Comparison of ENCODE assay signal across 20 cellular contexts in genomic region chr7:110372685-110373084, GRCh38.
"Had no signal": no experiment of that assay in that cellular context is flagged by ENCODE, and none has a peak within 500 bp of the region (broad histone marks: within the 10 kb centered on the region; RNA-seq: fewer than 3 reads in every experiment).

No MANE protein-coding gene starts in this region.

- H3K27ac ChIP-seq: KMS-11, SJSA1, SK-N-MC had no signal

- H3K4me2 ChIP-seq: KMS-11 had no signal

- H3K36me3 ChIP-seq: SJSA1 had no signal

- H3K4me3 ChIP-seq: K562, SJSA1, SK-N-MC had no signal

- H3K9ac ChIP-seq: KMS-11 had no signal

- ATAC-seq: K562 had no signal

- H3K27me3 ChIP-seq: SJSA1 had no signal

- DNase-seq: Kasumi-1, NCI-H1092, NCI-H1436, NCI-H187, NCI-H2029, NCI-H2081 treated with DMSO at 0.1 percent for 48 hours, NCI-H2171, NCI-H226, NCI-H446, NCI-H510A, NCI-H524 treated with DMSO at 0.1 percent for 48 hours, NCI-H69, NCI-H774, Right ventricle myocardium superior, RPMI8226, SIG-M5 had no signal
